Comparison of ENCODE assay signal across 7 cellular contexts in the genomic region with DNA sequence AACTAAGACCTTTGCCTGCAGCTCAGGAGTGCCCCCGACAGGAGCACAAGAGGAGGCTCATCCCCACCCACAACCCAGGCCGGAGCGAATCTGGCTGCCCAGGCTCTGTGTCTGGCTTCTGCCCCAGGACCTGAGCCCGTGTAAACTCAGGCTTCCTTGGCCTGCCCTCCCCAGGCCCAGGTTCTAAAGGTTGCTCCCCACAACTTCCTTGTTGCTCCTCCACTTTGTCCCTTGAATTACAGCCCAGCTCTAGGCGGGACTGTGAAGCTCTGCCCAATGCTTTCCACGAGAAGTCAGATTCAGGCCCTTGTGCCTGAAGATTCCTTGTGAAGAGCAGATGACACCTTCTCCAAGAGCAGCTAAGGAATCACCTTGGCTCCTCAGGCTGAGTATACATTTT. TPM values are rescaled to one million over a fixed set of nuclear protein-coding genes. Genes with fewer than 3 reads are reported as not detected.
DNase-seq lines count a peak whose midpoint lies in the region; ATAC-seq, FAIRE-seq and TF ChIP-seq lines count a peak whose summit lies in the region.
"Not testable (repeated sequence)": the region's sequence is repeated elsewhere in the genome, so short reads cannot be mapped to it uniquely, and the experiment has no call there.

No MANE protein-coding gene starts in this region.

- H3K4me2 ChIP-seq in HepG2 (ENCODE audit: low read depth, low read length): not testable (repeated sequence)

- H3K27ac ChIP-seq in HepG2 (ENCODE audit: extremely low read length, insufficient read depth, low read length); small intestine (ENCODE audit: low read depth in 1 of 2, low read length in 1 of 2): not testable (repeated sequence)

- H4K20me1 ChIP-seq in HepG2 (ENCODE audit: insufficient read depth, low read length): not testable (repeated sequence)

- not testable (repeated sequence) for H3K27me3 Mint-ChIP-seq in activated CD8-positive, alpha-beta T cell treated with anti-CD3 and anti-CD28 coated beads, Interleukin-2, amount 10 ng/mL, durations not matched to agents 7 days and 5 days (ENCODE audit: low read depth); central memory CD8-positive, alpha-beta T cell; effector memory CD8-positive, alpha-beta T cell; immature natural killer cell (ENCODE audit: low read depth in 3 of 3); natural killer cell (ENCODE audit: low read depth in 2 of 2)

- intact Hi-C loops in HepG2 (cut with micrococcal nuclease; ENCODE audit: unreplicated experiment); natural killer cell (cut with micrococcal nuclease): not testable (repeated sequence)

- H3K4me1 Mint-ChIP-seq in activated CD8-positive, alpha-beta T cell treated with anti-CD3 and anti-CD28 coated beads, Interleukin-2, amount 10 ng/mL, durations not matched to agents 7 days and 5 days (ENCODE audit: low read depth): peaks cover 23% of the 10 kb centered on the region
- peaks cover 27% of the 10 kb centered on the region for H3K4me1 Mint-ChIP-seq in central memory CD8-positive, alpha-beta T cell
- H3K4me1 Mint-ChIP-seq in effector memory CD8-positive, alpha-beta T cell (ENCODE audit: low read depth in 2 of 2): peaks cover 20 to 21% of the 10 kb centered on the region in 2 donors
- H3K4me1 Mint-ChIP-seq in immature natural killer cell: peaks cover 26% of the 10 kb centered on the region in 2 donors
- H3K4me1 Mint-ChIP-seq in natural killer cell: peaks cover 23 to 25% of the 10 kb centered on the region in 2 donors

- not testable (repeated sequence) for H3K4me3 Mint-ChIP-seq in activated CD8-positive, alpha-beta T cell treated with anti-CD3 and anti-CD28 coated beads, Interleukin-2, amount 10 ng/mL, durations not matched to agents 7 days and 5 days; central memory CD8-positive, alpha-beta T cell; effector memory CD8-positive, alpha-beta T cell; immature natural killer cell; natural killer cell

- H2AFZ ChIP-seq in HepG2 (ENCODE audit: low read length): not testable (repeated sequence)

- TF ChIP-seq POLR2A in HepG2 (IDR thresholded peaks at IDR 0.05; ENCODE audit: insufficient read depth in 1 of 2, low read depth in 2 of 2, low read length in 2 of 2): not testable (repeated sequence)

- H3K36me3 Mint-ChIP-seq in activated CD8-positive, alpha-beta T cell treated with anti-CD3 and anti-CD28 coated beads, Interleukin-2, amount 10 ng/mL, durations not matched to agents 7 days and 5 days (ENCODE audit: low read depth): peaks cover 22% of the 10 kb centered on the region
- H3K36me3 Mint-ChIP-seq in central memory CD8-positive, alpha-beta T cell (ENCODE audit: insufficient read depth); effector memory CD8-positive, alpha-beta T cell (ENCODE audit: insufficient read depth); immature natural killer cell; natural killer cell: not testable (repeated sequence)

- H3K27ac Mint-ChIP-seq in activated CD8-positive, alpha-beta T cell treated with anti-CD3 and anti-CD28 coated beads, Interleukin-2, amount 10 ng/mL, durations not matched to agents 7 days and 5 days: peak overlapping the region; percentile 47
- H3K27ac Mint-ChIP-seq in central memory CD8-positive, alpha-beta T cell (ENCODE audit: low read depth): peak overlapping the region; percentile 98
- H3K27ac Mint-ChIP-seq in effector memory CD8-positive, alpha-beta T cell: peak overlapping the region; percentile 92 to 94
- H3K27ac Mint-ChIP-seq in immature natural killer cell: peak overlapping the region in 5 of 6 donors; percentile 36 to 98 (median 83)
- H3K27ac Mint-ChIP-seq in natural killer cell: peak overlapping the region; percentile 78 to 95

- in situ Hi-C loops in HepG2 (cut with HindIII; ENCODE audit: extremely low pct_ligation_motif_present, low pct_unique_long_range_greater_than_20kb): not testable (repeated sequence)

- not testable (repeated sequence) for DNase-seq in activated CD8-positive, alpha-beta T cell treated with anti-CD3 and anti-CD28 coated beads, Interleukin-2, amount 10 ng/mL, durations not matched to agents 7 days and 5 days; central memory CD8-positive, alpha-beta T cell (ENCODE audit: low spot score in 2 of 2); effector memory CD8-positive, alpha-beta T cell; immature natural killer cell; HepG2 (ENCODE audit: low spot score); natural killer cell
- DNase-seq in small intestine: peak; percentile 48

- not testable (repeated sequence) for H3K9ac ChIP-seq in HepG2 (ENCODE audit: insufficient read depth, low read depth, low read length)

- WGBS in HepG2 (ENCODE audit: low lambda C conversion rate): 85% methylated on average over 2 of the region's 6 CpGs
- 26 to 57% (median 30%) methylated on average over 3 to 6 of the region's 6 CpGs for WGBS in small intestine, 3 donors

- not testable (repeated sequence) for H3K79me2 ChIP-seq in HepG2 (ENCODE audit: insufficient read depth, low read length)

- 0 out of 2 replicates have a peak, but pooled peaks have one; percentile 11 for TF ChIP-seq CTCF in HepG2 (CRISPR knock-in tag; IDR thresholded peaks at IDR 0.05)
- not testable (repeated sequence) for TF ChIP-seq CTCF in natural killer cell (IDR thresholded peaks at IDR 0.05)

- H3K36me3 ChIP-seq in HepG2 (replicated peaks in 1 of 2; ENCODE audit: control insufficient read depth in 1 of 2, insufficient read depth in 2 of 2, low read length in 2 of 2); small intestine (ENCODE audit: control insufficient read depth in 2 of 2, insufficient read depth in 2 of 2, low read length in 2 of 2): not testable (repeated sequence)

- not testable (repeated sequence) for ATAC-seq in activated CD8-positive, alpha-beta T cell treated with anti-CD3 and anti-CD28 coated beads, Interleukin-2, amount 10 ng/mL, durations not matched to agents 7 days and 5 days; central memory CD8-positive, alpha-beta T cell (replicated peaks; ENCODE audit: extremely low read depth, poor library complexity, severe bottlenecking); effector memory CD8-positive, alpha-beta T cell (replicated peaks); HepG2; natural killer cell

- not testable (repeated sequence) for H3K9me3 ChIP-seq in HepG2 (ENCODE audit: low read length); small intestine (ENCODE audit: control insufficient read depth, low read depth)

- CTCF ChIA-PET in activated CD8-positive, alpha-beta T cell treated with anti-CD3 and anti-CD28 coated beads, Interleukin-2, amount 10 ng/mL, durations not matched to agents 7 days and 5 days (lab: Charles Lee); HepG2 (lab: Yijun Ruan, JAX; ENCODE audit: low intra/inter-chr PET ratio, low total read pairs): not testable (repeated sequence)

- BruUV-seq in HepG2 (replicated peaks; lab: Mats Ljungman, UMichigan): not testable (repeated sequence)

- TF ChIP-seq EP300 in HepG2 (IDR thresholded peaks at IDR 0.05; ENCODE audit: low read depth in 2 of 2, low read length in 2 of 2); HepG2 (CRISPR knock-in tag; IDR thresholded peaks at IDR 0.05; ENCODE audit: borderline replicate concordance): not testable (repeated sequence)

- not testable (repeated sequence) for H3K9me3 Mint-ChIP-seq in activated CD8-positive, alpha-beta T cell treated with anti-CD3 and anti-CD28 coated beads, Interleukin-2, amount 10 ng/mL, durations not matched to agents 7 days and 5 days (ENCODE audit: insufficient read depth); central memory CD8-positive, alpha-beta T cell; effector memory CD8-positive, alpha-beta T cell; immature natural killer cell; natural killer cell

- not testable (repeated sequence) for H3K4me1 ChIP-seq in HepG2 (ENCODE audit: insufficient read depth, low read length); small intestine (ENCODE audit: control insufficient read depth in 2 of 2, insufficient read depth in 1 of 2, low read depth in 1 of 2, low read length in 1 of 2)

- POLR2A ChIA-PET in activated CD8-positive, alpha-beta T cell treated with anti-CD3 and anti-CD28 coated beads, Interleukin-2, amount 10 ng/mL, durations not matched to agents 7 days and 5 days (lab: Charles Lee); HepG2 (lab: Yijun Ruan, JAX): not testable (repeated sequence)

- not testable (repeated sequence) for FAIRE-seq in HepG2 (lab: Jason Lieb, UNC); small intestine (lab: Jason Lieb, UNC)

- H3K4me3 ChIP-seq in HepG2 (replicated peaks in 1 of 3; ENCODE audit: insufficient read depth in 1 of 3, low read depth in 2 of 3, low read length in 3 of 3); small intestine (ENCODE audit: low read depth in 1 of 2, low read length in 2 of 2): not testable (repeated sequence)

- H3K27me3 ChIP-seq in HepG2 (ENCODE audit: control insufficient read depth in 1 of 2, insufficient read depth in 2 of 2, low read length in 2 of 2); small intestine (ENCODE audit: control insufficient read depth in 2 of 2, insufficient read depth in 2 of 2, low read length in 2 of 2): not testable (repeated sequence)

- TF ChIP-seq RAD21 in HepG2 (CRISPR knock-in tag; IDR thresholded peaks at IDR 0.05): not testable (repeated sequence)

RNA-seq across cellular contexts. Expression of a gene that starts 46.2 kb away (rescaled TPM):
- total RNA-seq in activated CD8-positive, alpha-beta T cell treated with anti-CD3 and anti-CD28 coated beads, Interleukin-2, amount 10 ng/mL, durations not matched to agents 7 days and 5 days: 10 to 100 TPM; 14.2 to 16.4 TPM
- polyA plus RNA-seq in immature natural killer cell (10 to 100 TPM in 2 of 3 donors, 1 to 10 TPM in 1; 9.2 to 13.3 (median 11.8) TPM), HepG2 (2011; rRNA removed) (6.2 and 6.5 TPM in 2 replicates), small intestine (10 to 100 TPM in 2 of 3 donors, 1 to 10 TPM in 1; 7.6 to 12.3 (median 10.5) TPM)
- total RNA-seq in HepG2 (2016; rRNA removed; fragmentation: Illumina TruSeq; extraction: Trizol) (13.1 and 15.1 TPM in 2 replicates), natural killer cell (10 to 100 TPM; 24.5 to 32.7 (median 30.4) TPM)
- total RNA-seq in HepG2 (2016; cell fraction: cytosol; rRNA removed; fragmentation: Illumina TruSeq; extraction: Trizol; ENCODE audit: low read depth): 38.8 and 42.6 TPM in 2 replicates
- 12.0 and 16.0 TPM in 2 replicates for total RNA-seq in HepG2 (2016; cell fraction: insoluble cytoplasmic fraction; rRNA removed; fragmentation: Illumina TruSeq; extraction: Trizol)
- 15.3 and 19.7 TPM in 2 replicates for total RNA-seq in HepG2 (2016; cell fraction: membrane; rRNA removed; fragmentation: Illumina TruSeq; extraction: Trizol)
- 29.3 and 32.5 TPM in 2 replicates for total RNA-seq in HepG2 (2016; cell fraction: nucleus; rRNA removed; fragmentation: Illumina TruSeq; extraction: Trizol)
- polyA plus RNA-seq in HepG2 (2011; cell fraction: cytosol; rRNA removed): 4.5 and 5.3 TPM in 2 replicates
- 7.2 and 8.6 TPM in 2 replicates for polyA plus RNA-seq in HepG2 (2011; cell fraction: nucleus; rRNA removed)
- 9.9 and 11.1 TPM in 2 replicates for polyA plus RNA-seq in HepG2 (2012)
- 1.4 and 1.7 TPM in 2 replicates for polyA plus RNA-seq in HepG2 (2016; cell fraction: cytosol; fragmentation: Illumina TruSeq; extraction: Trizol; ENCODE audit: low read depth)
- polyA plus RNA-seq in HepG2 (2016; cell fraction: insoluble cytoplasmic fraction; fragmentation: Illumina TruSeq; extraction: Trizol; ENCODE audit: low read depth): 9.2 and 10.6 TPM in 2 replicates
- 4.5 and 5.4 TPM in 2 replicates for polyA plus RNA-seq in HepG2 (2016; cell fraction: membrane; fragmentation: Illumina TruSeq; extraction: Trizol; ENCODE audit: low read depth)
- 10.6 and 13.6 TPM in 2 replicates for polyA plus RNA-seq in HepG2 (2016; cell fraction: nucleus; fragmentation: Illumina TruSeq; extraction: Trizol; ENCODE audit: insufficient read depth, low read depth)
- polyA minus RNA-seq in HepG2 (2011; rRNA and poly(A)+ RNA removed; ENCODE audit: low replicate concordance): 8.4 and 35.9 TPM in 2 replicates
- polyA minus RNA-seq in HepG2 (2011; cell fraction: cytosol; rRNA and poly(A)+ RNA removed): 7.3 and 10.5 TPM in 2 replicates
- 55.9 and 58.2 TPM in 2 replicates for polyA minus RNA-seq in HepG2 (2011; cell fraction: nucleus; rRNA and poly(A)+ RNA removed)

Comparison
In these comparisons a context has a peak if more than half of its experiments do, and no peak if none do; other contexts are left out.
1. H3K27ac Mint-ChIP-seq: peak in every context shown above with its lines; median percentile 98 in central memory CD8-positive, alpha-beta T cell; 93 in effector memory CD8-positive, alpha-beta T cell; 86 in natural killer cell; 83 in immature natural killer cell; 47 in activated CD8-positive, alpha-beta T cell treated with anti-CD3 and anti-CD28 coated beads, Interleukin-2, amount 10 ng/mL, durations not matched to agents 7 days and 5 days.